ENCODE assay signal across 1 cellular context in the genomic region with DNA sequence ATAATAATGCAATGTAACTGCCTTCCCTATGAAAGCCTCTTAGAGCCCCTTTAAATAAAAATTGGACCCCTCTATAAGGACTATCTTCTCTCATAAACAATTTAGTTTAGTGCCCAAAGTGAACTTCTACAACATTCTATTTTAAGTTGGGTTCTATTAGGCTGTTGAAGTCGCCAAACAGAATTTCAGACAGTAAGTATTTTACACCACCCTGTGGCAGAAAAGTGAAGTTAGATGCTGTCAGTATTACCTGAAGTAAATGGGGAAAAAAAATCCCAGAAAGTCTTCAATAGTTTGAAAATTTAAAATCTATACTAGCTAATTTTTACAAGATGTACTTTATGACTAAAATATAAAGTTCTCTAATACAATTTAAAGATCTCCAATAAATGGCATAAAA.
TF ChIP-seq lines count a peak whose summit lies in the region.

No MANE protein-coding gene starts in this region.

TF ChIP-seq in H1, 55 proteins besides CTCF, POLR2A, EP300 and RAD21 (continued from another document):
- no peak for TF ChIP-seq ASH2L (IDR thresholded peaks at IDR 0.05; ENCODE audit: low read length)
- TF ChIP-seq KDM5A (IDR thresholded peaks at IDR 0.05; ENCODE audit: low read length), result no peak
- no peak for TF ChIP-seq PHF8 (conservative IDR thresholded peaks at IDR 0.05; ENCODE audit: low read depth, low read length)
- TF ChIP-seq SP2 (IDR thresholded peaks at IDR 0.05; ENCODE audit: low read length), result no peak
- TF ChIP-seq CBX5 (IDR thresholded peaks at IDR 0.05; ENCODE audit: low read depth, low read length), result no peak
- TF ChIP-seq SUZ12 (IDR thresholded peaks at IDR 0.05; ENCODE audit: low read length), result no peak
- TF ChIP-seq MAFK (IDR thresholded peaks at IDR 0.05; ENCODE audit: low read depth, low read length), result no peak
- no peak for TF ChIP-seq SP1 (IDR thresholded peaks at IDR 0.05; ENCODE audit: low read depth, low read length)
- TF ChIP-seq POLR2AphosphoS5 (IDR thresholded peaks at IDR 0.05; ENCODE audit: low read depth, low read length), result no peak
- TF ChIP-seq CBX8 (IDR thresholded peaks at IDR 0.05; ENCODE audit: borderline replicate concordance, low read depth, low read length), result no peak
- TF ChIP-seq TBP (IDR thresholded peaks at IDR 0.05; ENCODE audit: low read depth, low read length), result no peak
- no peak for TF ChIP-seq GTF2F1 (IDR thresholded peaks at IDR 0.05; ENCODE audit: borderline replicate concordance, low read depth, low read length)
- TF ChIP-seq CTBP2 (IDR thresholded peaks at IDR 0.05; ENCODE audit: borderline replicate concordance, insufficient read depth, insufficient read length, low read length), result no peak
- TF ChIP-seq TEAD4 (IDR thresholded peaks at IDR 0.05; ENCODE audit: low read depth, low read length), result no peak
- no peak for TF ChIP-seq HDAC2 (IDR thresholded peaks at IDR 0.05; ENCODE audit: borderline replicate concordance in 1 of 2, low read depth in 2 of 2, low read length in 2 of 2)
- no peak for TF ChIP-seq RXRA (IDR thresholded peaks at IDR 0.05; ENCODE audit: insufficient read depth, low read depth, low read length)
- TF ChIP-seq SIN3A (conservative IDR thresholded peaks at IDR 0.05 in 1 of 2, IDR thresholded peaks at IDR 0.05 in 1 of 2; ENCODE audit: low read depth in 1 of 2, low read length in 2 of 2), result no peak
